Comparison of ENCODE assay signal across 8 cellular contexts in the genomic region with DNA sequence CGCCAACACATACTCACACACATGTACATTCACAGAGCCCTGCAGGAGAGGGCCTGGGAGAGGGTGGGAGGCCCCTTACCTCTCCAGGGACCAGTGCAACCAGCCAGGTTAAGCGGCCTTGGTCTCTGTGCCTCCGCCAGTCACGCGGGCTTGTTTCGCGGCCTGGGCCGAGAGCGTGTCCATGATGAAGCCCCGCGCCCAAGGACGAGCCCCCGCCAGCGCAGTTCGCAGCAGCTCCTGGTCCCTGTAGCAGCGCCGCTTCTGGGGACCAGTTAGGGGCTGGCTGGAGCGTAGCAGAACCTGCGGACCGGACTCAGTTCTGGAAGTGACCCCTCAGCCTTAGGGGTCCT. TPM values are rescaled to one million over a fixed set of nuclear protein-coding genes. Genes with fewer than 3 reads are reported as not detected.
DNase-seq lines count a peak whose midpoint lies in the region; ATAC-seq, FAIRE-seq and TF ChIP-seq lines count a peak whose summit lies in the region.

No MANE protein-coding gene starts in this region.

- ATAC-seq in RWPE2 (ENCODE audit: low read depth) (no peak), sciatic nerve (peak; percentile 20), HG03039 (IDR thresholded peaks at IDR 0.05; ENCODE audit: unreplicated experiment) (no peak), GM21526 (IDR thresholded peaks at IDR 0.05; ENCODE audit: low FRiP score, unreplicated experiment) (no peak)

- H3K36me3 ChIP-seq in H7 (replicated peaks; ENCODE audit: control insufficient read depth, insufficient read depth, low read length) (peaks cover 1% of the 10 kb centered on the region), RWPE2 (ENCODE audit: low read depth) (no peaks in the 10 kb centered on the region)

- H3K4me3 ChIP-seq in H7 (ENCODE audit: insufficient read depth, low read depth, low read length) (peak overlapping the region; percentile 70), RWPE2 (ENCODE audit: severe bottlenecking) (no peak overlapping the region), fibroblast of villous mesenchyme (ENCODE audit: low read depth, low read length) (peak overlapping the region; percentile 87)

- H3K27ac ChIP-seq in RWPE2 (ENCODE audit: poor library complexity, severe bottlenecking) = peak overlapping the region; percentile 35

- no peak for FAIRE-seq in urothelium cell line (lab: Jason Lieb, UNC)

- H3K4me1 ChIP-seq in RWPE2 (ENCODE audit: insufficient read depth, poor library complexity, severe bottlenecking) = peaks cover 11% of the 10 kb centered on the region

- TF ChIP-seq CTCF in RWPE2 (IDR thresholded peaks at IDR 0.05; ENCODE audit: poor library complexity, severe bottlenecking) (no peak), fibroblast of villous mesenchyme (IDR thresholded peaks at IDR 0.05; ENCODE audit: insufficient read depth, low read depth, low read length) (no peak)

- no peaks in the 10 kb centered on the region for H3K9me3 ChIP-seq in RWPE2 (ENCODE audit: severe bottlenecking)

- intact Hi-C loops in sciatic nerve (cut with DNase I) = no loop called here

- H3K27me3 ChIP-seq in H7 (ENCODE audit: control insufficient read depth, insufficient read depth, low read length) (peaks cover 5% of the 10 kb centered on the region; the same call in 1 of the 2 replicates), RWPE2 (ENCODE audit: insufficient read depth, poor library complexity, severe bottlenecking) (no peaks in the 10 kb centered on the region)

- DNase-seq in H7 = no peak
- DNase-seq in RWPE2 (ENCODE audit: low spot score) = no peak
- DNase-seq in fibroblast of villous mesenchyme (ENCODE audit: low read depth) = no peak
- DNase-seq in sciatic nerve (ENCODE audit: low spot score) = no peak
- no peak for DNase-seq in activated effector memory CD4-positive, alpha-beta T cell treated with Interleukin-2 at 50 U/mL for 16 hours
- DNase-seq in urothelium cell line (ENCODE audit: low spot score) = no peak

RNA-seq across cellular contexts. Expression of a gene that starts 7.3 kb away (rescaled TPM):
- total RNA-seq in H7 (2014; rRNA removed; shearing (Covaris generic)) = 3.1 and 4.1 TPM in 2 replicates
- total RNA-seq in fibroblast of villous mesenchyme (0.97 and 5.2 TPM in 2 replicates), sciatic nerve (16.1 TPM)

RNA-seq across cellular contexts. Expression of a gene that starts 11.3 kb away (rescaled TPM):
- total RNA-seq in H7 (2014; rRNA removed; shearing (Covaris generic)) = 70.5 and 75.8 TPM in 2 replicates
- total RNA-seq in fibroblast of villous mesenchyme (0.43 TPM in 1 of 2 replicates, not detected in the other), sciatic nerve (3.2 TPM)

RNA-seq across cellular contexts. Expression of a gene that starts 17.6 kb away (rescaled TPM):
- 458 and 547 TPM in 2 replicates for total RNA-seq in H7 (2014; rRNA removed; shearing (Covaris generic))
- 264 and 280 TPM in 2 replicates for total RNA-seq in fibroblast of villous mesenchyme
- total RNA-seq in sciatic nerve = 92.3 TPM

RNA-seq across cellular contexts. Expression of a gene that starts 17.6 kb away (rescaled TPM):
- 11.8 and 16.3 TPM in 2 replicates for total RNA-seq in H7 (2014; rRNA removed; shearing (Covaris generic))
- total RNA-seq in fibroblast of villous mesenchyme (21.6 and 23.8 TPM in 2 replicates), sciatic nerve (27.0 TPM)

RNA-seq across cellular contexts. Expression of a gene that starts 30.9 kb away (rescaled TPM):
- not detected in 2 replicates for total RNA-seq in H7 (2014; rRNA removed; shearing (Covaris generic))
- total RNA-seq in fibroblast of villous mesenchyme = not detected in 2 replicates
- not detected for total RNA-seq in sciatic nerve

Comparison
In these comparisons a context has a peak if more than half of its experiments do, and no peak if none do; other contexts are left out.
1. RNA of a gene that starts 11.3 kb away (total RNA-seq): 70.5 to 75.8 TPM in H7; 3.2 TPM in sciatic nerve (single experiment) and 0.43 TPM in fibroblast of villous mesenchyme; every median in the first group is over 10 times any median in the second.